In the genomic region with DNA sequence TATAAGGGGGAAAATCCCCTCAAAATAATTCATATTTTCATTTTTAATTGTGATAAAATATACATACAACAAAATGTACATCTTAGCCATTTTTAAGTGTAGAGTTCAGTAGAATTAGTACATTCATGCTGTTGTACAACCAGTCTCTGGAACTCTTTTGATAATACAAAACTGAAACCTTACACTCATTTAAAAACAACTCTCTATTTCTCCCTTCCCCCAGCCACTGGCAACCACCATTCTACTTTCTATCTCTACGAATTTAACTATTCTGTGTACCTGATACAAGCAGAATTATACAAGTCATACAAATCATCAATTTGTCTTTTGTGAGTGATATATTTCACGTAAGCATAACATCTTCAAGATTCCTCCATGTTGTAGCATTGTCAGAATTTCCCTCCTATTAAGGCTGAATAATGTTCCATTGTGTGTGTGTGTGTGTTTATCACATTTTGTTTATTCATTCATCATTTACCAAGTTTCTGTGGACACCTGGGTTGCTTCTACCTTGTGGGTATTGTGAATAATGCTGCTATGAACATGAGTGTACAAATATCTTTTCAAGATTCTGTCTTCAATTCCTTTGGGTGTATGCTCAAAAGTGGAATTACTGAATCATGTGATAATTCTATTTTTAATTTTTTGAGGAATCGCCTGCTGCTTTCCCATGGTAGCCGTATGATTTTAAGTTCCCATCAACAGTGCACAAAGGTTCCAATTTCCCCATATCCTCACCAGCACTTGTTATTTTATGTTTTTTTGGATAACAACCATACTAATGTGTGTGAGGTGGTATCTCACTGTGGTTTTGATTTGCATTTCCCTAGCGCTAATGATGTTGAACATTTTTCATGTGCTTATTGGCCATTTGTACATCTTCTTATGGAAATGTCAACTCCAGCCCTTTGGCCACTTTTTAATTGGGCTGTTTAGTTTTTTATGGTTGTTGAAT, we compare ENCODE assay signal across 19 cellular contexts. TPM values are rescaled to one million over a fixed set of nuclear protein-coding genes. Genes with fewer than 3 reads are reported as not detected.
DNase-seq lines count a peak whose midpoint lies in the region; ATAC-seq and FAIRE-seq lines count a peak whose summit lies in the region.
"Had no signal": no experiment of that assay in that cellular context is flagged by ENCODE, and none has a peak within 500 bp of the region (broad histone marks: within the 10 kb centered on the region; RNA-seq: fewer than 3 reads in every experiment).

No MANE protein-coding gene starts in this region.

- 85% methylated on average over 5 of the region's 5 CpGs for WGBS in right cardiac atrium

- H3K4me1 Mint-ChIP-seq in T-helper 2 cell treated with Interferon-gamma antibody and Interleukin-4, amounts not matched to agents 5 μg/mL and 100 μg/mL, for 36 hours (ENCODE audit: low read depth), result peaks cover 19% of the 10 kb centered on the region
- H3K4me1 Mint-ChIP-seq: WTC11 had no signal

- H3K27me3 Mint-ChIP-seq in T-helper 2 cell treated with Interferon-gamma antibody and Interleukin-4, amounts not matched to agents 5 μg/mL and 100 μg/mL, for 36 hours (ENCODE audit: low read depth), result peaks cover 2% of the 10 kb centered on the region

- H3K9me3 ChIP-seq in right cardiac atrium (ENCODE audit: control insufficient read depth, low read length), result no peaks in the 10 kb centered on the region
- H3K9me3 ChIP-seq: ovary, SK-N-SH, tibial artery had no signal

- H3K27ac ChIP-seq in right cardiac atrium (ENCODE audit: low read length), result no peak overlapping the region
- H3K27ac ChIP-seq: ovary, tibial artery had no signal

- H3K27ac Mint-ChIP-seq in T-helper 2 cell treated with Interferon-gamma antibody and Interleukin-4, amounts not matched to agents 5 μg/mL and 100 μg/mL, for 36 hours, result peak overlapping the region; percentile 2
- H3K27ac Mint-ChIP-seq: endodermal cell, WTC11 had no signal

- H3K36me3 Mint-ChIP-seq in T-helper 2 cell treated with Interferon-gamma antibody and Interleukin-4, amounts not matched to agents 5 μg/mL and 100 μg/mL, for 36 hours (ENCODE audit: low read depth), result no peaks in the 10 kb centered on the region
- H3K36me3 Mint-ChIP-seq: WTC11 had no signal

- no peak overlapping the region for H3K4me3 Mint-ChIP-seq in T-helper 2 cell treated with Interferon-gamma antibody and Interleukin-4, amounts not matched to agents 5 μg/mL and 100 μg/mL, for 36 hours
- H3K4me3 Mint-ChIP-seq: endodermal cell, WTC11 had no signal

- FAIRE-seq in urothelium cell line (lab: Jason Lieb, UNC), result no peak

- no peaks in the 10 kb centered on the region for H3K4me1 ChIP-seq in right cardiac atrium (ENCODE audit: control insufficient read depth, insufficient read depth, low read length)
- H3K4me1 ChIP-seq: tibial artery had no signal

- no peak overlapping the region for H3K4me3 ChIP-seq in right cardiac atrium (ENCODE audit: low read length)
- H3K4me3 ChIP-seq: ovary, smooth muscle cell, tibial artery had no signal

- peak; percentile 70 for ATAC-seq in GM18907 (IDR thresholded peaks at IDR 0.05; ENCODE audit: unreplicated experiment)
- peak; percentile 86 for ATAC-seq in HG02870 (IDR thresholded peaks at IDR 0.05; ENCODE audit: unreplicated experiment)
- no peak for ATAC-seq in right cardiac atrium
- ATAC-seq: WTC11 had no signal

- H3K27me3 ChIP-seq in right cardiac atrium (ENCODE audit: control insufficient read depth, insufficient read depth), result no peaks in the 10 kb centered on the region
- H3K27me3 ChIP-seq: ovary, tibial artery had no signal

- peak; percentile 26 for DNase-seq in activated CD4-positive, alpha-beta T cell treated with anti-CD3 and anti-CD28 coated beads for 48 hours
- DNase-seq in activated CD4-positive, alpha-beta T cell treated with anti-CD3 and anti-CD28 coated beads for 1 hour, result no peak
- no peak for DNase-seq in T-helper 2 cell treated with Interferon-gamma antibody and Interleukin-4, amounts not matched to agents 5 μg/mL and 100 μg/mL, for 36 hours (ENCODE audit: low spot score)
- DNase-seq in EL (no peak), right cardiac atrium (no peak), urothelium cell line (ENCODE audit: low spot score) (no peak)
- DNase-seq: central memory CD4-positive, alpha-beta T cell; endodermal cell; foreskin melanocyte; islet precursor cell; NCI-H2081; ovary; SK-N-SH; tibial artery had no signal

- intact Hi-C loops in right cardiac atrium (cut with DNase I), result loop anchor here in 3 of 4 donors (10.0 kb wide), 2 partner anchors 92 to 218 kb away; partner anchors contain the start of genes DNAJC1 (in 2 of the 3) and COMMD3 (in 1 of the 3)

- H3K9me3 Mint-ChIP-seq in T-helper 2 cell treated with Interferon-gamma antibody and Interleukin-4, amounts not matched to agents 5 μg/mL and 100 μg/mL, for 36 hours, result no peaks in the 10 kb centered on the region
- H3K9me3 Mint-ChIP-seq: endodermal cell had no signal

RNA-seq across cellular contexts. Expression of gene EBLN1, which starts 4.7 kb away (rescaled TPM):
- total RNA-seq in right cardiac atrium, result not detected
- polyA plus RNA-seq in right cardiac atrium, result not detected
- total RNA-seq: A172, endodermal cell, ovary, smooth muscle cell, WTC11 had no signal
- polyA plus RNA-seq: ovary, SK-N-SH, smooth muscle cell had no signal

Comparison
In these comparisons a context has a peak if more than half of its experiments do, and no peak if none do; other contexts are left out.
1. ATAC-seq: peak in GM18907 (single experiment) and HG02870 (single experiment); none in right cardiac atrium (0 of 2).